Comparison of ENCODE assay signal across 14 cellular contexts in the genomic region with DNA sequence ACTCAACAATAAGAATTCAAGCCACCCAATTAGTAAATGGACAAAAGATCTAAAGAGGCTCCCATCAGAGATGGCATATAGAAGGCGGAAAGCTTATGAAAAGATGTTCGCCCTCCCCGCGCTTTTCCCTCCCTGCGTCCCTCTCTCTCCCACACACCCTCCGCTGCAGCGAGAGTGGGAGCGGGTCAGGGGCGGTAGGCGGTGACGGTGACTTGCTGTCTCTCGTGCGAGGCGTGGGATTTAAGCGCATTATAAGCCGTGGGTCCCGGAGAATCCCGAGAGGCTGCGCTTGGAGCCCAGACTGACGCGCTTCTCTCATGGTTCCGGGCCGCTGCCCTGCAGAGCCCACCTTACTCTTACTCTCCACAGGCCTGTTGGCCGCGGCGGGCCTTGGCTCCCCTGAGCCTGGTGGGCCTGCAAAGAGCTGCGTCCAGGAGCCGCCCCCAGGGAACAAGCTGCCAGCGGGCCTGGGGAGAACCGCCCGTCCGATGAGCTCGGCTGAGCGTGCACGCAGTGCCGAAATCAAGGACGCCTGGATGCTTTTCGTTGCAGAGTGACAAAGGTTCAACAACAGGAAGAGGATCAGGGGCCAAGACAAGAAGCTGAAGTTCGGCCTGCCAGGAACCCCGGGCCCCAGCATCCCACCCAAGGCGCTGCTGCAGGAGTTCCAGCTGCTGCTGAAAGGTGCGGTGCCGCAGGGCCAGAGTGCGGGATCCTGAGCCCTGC. TPM values are rescaled to one million over a fixed set of nuclear protein-coding genes. Genes with fewer than 3 reads are reported as not detected.
DNase-seq lines count a peak whose midpoint lies in the region; ATAC-seq and TF ChIP-seq lines count a peak whose summit lies in the region.
"Had no signal": no experiment of that assay in that cellular context is flagged by ENCODE, and none has a peak within 500 bp of the region (broad histone marks: within the 10 kb centered on the region; RNA-seq: fewer than 3 reads in every experiment).

No MANE protein-coding gene starts in this region.

- ATAC-seq in naive B cell (ENCODE audit: low read depth in 2 of 2): no peak
- ATAC-seq in GM21367 (IDR thresholded peaks at IDR 0.05; ENCODE audit: unreplicated experiment): no peak

- peaks cover 31% of the 10 kb centered on the region for H3K4me1 ChIP-seq in CD4-positive, alpha-beta memory T cell (ENCODE audit: insufficient read depth, low read length)
- H3K4me1 ChIP-seq in OCI-LY1 (ENCODE audit: insufficient read depth, low read length, severe bottlenecking): peaks cover 26% of the 10 kb centered on the region

- no peaks in the 10 kb centered on the region for H3F3A ChIP-seq in OCI-LY1 (ENCODE audit: insufficient read depth, low read length)

- no peak for TF ChIP-seq CTCF in OCI-LY1 (IDR thresholded peaks at IDR 0.05; ENCODE audit: low read length)

- peaks cover 27 to 32% of the 10 kb centered on the region in 2 donors for H3K27me3 Mint-ChIP-seq in CD4-positive, alpha-beta memory T cell
- H3K27me3 Mint-ChIP-seq in naive B cell: peaks cover 8 to 39% (median 39%) of the 10 kb centered on the region in 3 donors

- H3K4me2 ChIP-seq in OCI-LY1 (ENCODE audit: low read length): peak overlapping the region; percentile 88; the same call in 1 of the 2 replicates

- H3K9me3 Mint-ChIP-seq in CD4-positive, alpha-beta memory T cell: no peaks in the 10 kb centered on the region
- no peaks in the 10 kb centered on the region for H3K9me3 Mint-ChIP-seq in naive B cell

- no peaks in the 10 kb centered on the region for H3K9me2 ChIP-seq in OCI-LY1 (ENCODE audit: low read depth, low read length)

- H3K4me3 Mint-ChIP-seq in CD4-positive, alpha-beta memory T cell: peak overlapping the region; percentile 45 to 84 (median 78)
- H3K4me3 Mint-ChIP-seq in naive B cell: peak overlapping the region; percentile 9 to 89 (median 66)

- H3K79me2 ChIP-seq in OCI-LY1 (ENCODE audit: insufficient read depth, low read length): no peaks in the 10 kb centered on the region

- no peaks in the 10 kb centered on the region for H3K36me3 ChIP-seq in CD4-positive, alpha-beta memory T cell (ENCODE audit: insufficient read depth, low read length)
- H3K36me3 ChIP-seq in OCI-LY1 (ENCODE audit: insufficient read depth, low read length): no peaks in the 10 kb centered on the region
- H3K36me3 ChIP-seq: esophagus squamous epithelium, heart right ventricle, SJSA1, stomach had no signal

- H3K9me3 ChIP-seq in CD4-positive, alpha-beta memory T cell (ENCODE audit: control insufficient read depth in 1 of 2, low read length in 2 of 2): no peaks in the 10 kb centered on the region
- H3K9me3 ChIP-seq in OCI-LY1 (ENCODE audit: low read length): no peaks in the 10 kb centered on the region
- H3K9me3 ChIP-seq: esophagus squamous epithelium, heart right ventricle, SJSA1, stomach had no signal

- no peak overlapping the region for H2AFZ ChIP-seq in OCI-LY1 (ENCODE audit: low read length)

- intact Hi-C loops in CD4-positive, alpha-beta memory T cell (cut with micrococcal nuclease): loop anchor here (5.0 kb wide), 1 partner anchor 70 kb away; a partner anchor contains a TSS

- H3K9ac ChIP-seq in OCI-LY1 (ENCODE audit: low read length): no peak overlapping the region

- H4K20me1 ChIP-seq in OCI-LY1 (ENCODE audit: insufficient read depth, low read length): no peaks in the 10 kb centered on the region

- no peaks in the 10 kb centered on the region for H3K36me3 Mint-ChIP-seq in CD4-positive, alpha-beta memory T cell
- H3K36me3 Mint-ChIP-seq in naive B cell: no peaks in the 10 kb centered on the region

- peak overlapping the region in 1 of 2 donors; percentile 47 for H3K4me3 ChIP-seq in CD4-positive, alpha-beta memory T cell (ENCODE audit: low read length in 2 of 2)
- H3K4me3 ChIP-seq in OCI-LY1 (ENCODE audit: low read depth, low read length, poor library complexity, severe bottlenecking): no peak overlapping the region
- H3K4me3 ChIP-seq: SJSA1 had no signal

- POLR2A ChIA-PET in CD4-positive, alpha-beta memory T cell (lab: Charles Lee; ENCODE audit: partially characterized antibody): interaction anchor here (0.7 to 1.8 kb wide), 2 partner anchors 11 to 157 kb away, joined by 3 to 6 read pairs; no protein-coding TSS in a partner anchor

- H3K27ac Mint-ChIP-seq in CD4-positive, alpha-beta memory T cell: no peak overlapping the region
- H3K27ac Mint-ChIP-seq in naive B cell: peak overlapping the region in 1 of 6 donors; percentile 35

- peaks cover 6 to 20% (median 13%) of the 10 kb centered on the region in 4 donors for H3K4me1 Mint-ChIP-seq in CD4-positive, alpha-beta memory T cell
- peaks cover 4 to 11% (median 10%) of the 10 kb centered on the region in 3 donors for H3K4me1 Mint-ChIP-seq in naive B cell

- no peak overlapping the region for H3K27ac ChIP-seq in CD4-positive, alpha-beta memory T cell (ENCODE audit: low read depth, low read length)
- no peak overlapping the region for H3K27ac ChIP-seq in OCI-LY1 (ENCODE audit: low read depth, low read length, poor library complexity, severe bottlenecking)
- H3K27ac ChIP-seq: esophagus squamous epithelium, heart right ventricle, SJSA1, stomach had no signal

- DNase-seq in NCI-H748 (lab: John Stamatoyannopoulos, UW; ENCODE audit: unreplicated experiment) (peak; percentile 36), NCI-H748 treated with DMSO at 0.1 percent for 48 hours (lab: John Stamatoyannopoulos, UW) (no peak), naive B cell (no peak), DMS114 treated with DMSO at 0.1 percent for 48 hours (lab: John Stamatoyannopoulos, UW; ENCODE audit: unreplicated experiment) (no peak), NCI-H1436 treated with DMSO at 0.1 percent for 48 hours (lab: John Stamatoyannopoulos, UW) (no peak)
- peak in 4 of 5 donors; percentile 2 to 22 (median 6) for DNase-seq in CD4-positive, alpha-beta memory T cell
- DNase-seq: amniotic stem cell, cortex of kidney, esophagus squamous epithelium, stomach had no signal

- H3K27me3 ChIP-seq in CD4-positive, alpha-beta memory T cell (ENCODE audit: insufficient read depth, low read length): peaks cover 40% of the 10 kb centered on the region
- peaks cover 8% of the 10 kb centered on the region; the same call in 1 of the 2 replicates for H3K27me3 ChIP-seq in OCI-LY1 (ENCODE audit: insufficient read depth, low read length)

- CTCF ChIA-PET in CD4-positive, alpha-beta memory T cell (lab: Charles Lee; ENCODE audit: partially characterized antibody): interaction anchor here (0.7 kb wide), 1 partner anchor 12 kb away, joined by 3 read pairs; no protein-coding TSS in a partner anchor

RNA-seq across cellular contexts. Expression of a gene that starts 42.6 kb away (rescaled TPM):
- 10 to 100 TPM; 33.4 to 34.2 TPM for total RNA-seq in CD4-positive, alpha-beta memory T cell
- polyA plus RNA-seq in CD4-positive, alpha-beta memory T cell: 10 to 100 TPM in 1 of 2 donors, 1 to 10 TPM in 1; 3.8 to 20.1 TPM
- polyA plus RNA-seq in naive B cell (ENCODE audit: low read depth in 6 of 6): 10 to 100 TPM in 5 of 6 donors, 1 to 10 TPM in 1; 4.3 to 41.8 (median 29.6) TPM

Comparison
In these comparisons a context has a peak if more than half of its experiments do, and no peak if none do; other contexts are left out.
1. DNase-seq: peak in NCI-H748 (single experiment) and CD4-positive, alpha-beta memory T cell (4 of 5); none in NCI-H748 treated with DMSO at 0.1 percent for 48 hours (single experiment), naive B cell (single experiment), DMS114 treated with DMSO at 0.1 percent for 48 hours (single experiment) and NCI-H1436 treated with DMSO at 0.1 percent for 48 hours (single experiment).